22 cellular contexts compared by ENCODE assay signal in genomic region chr1:115534106-115534505, GRCh38.
A peak's percentile ranks its signal among the peaks of the same experiment; 100 is the strongest.
DNase-seq lines count a peak whose midpoint lies in the region; ATAC-seq and TF ChIP-seq lines count a peak whose summit lies in the region.
"Had no signal": no experiment of that assay in that cellular context is flagged by ENCODE, and none has a peak within 500 bp of the region (broad histone marks: within the 10 kb centered on the region; RNA-seq: fewer than 3 reads in every experiment).

No MANE protein-coding gene starts in this region.

- H2AK5ac ChIP-seq in mesenchymal stem cell (ENCODE audit: low read length, severe bottlenecking), result peak overlapping the region; percentile 88

- H3K14ac ChIP-seq in mesenchymal stem cell (ENCODE audit: low read length in 2 of 2), result no peak overlapping the region

- no peaks in the 10 kb centered on the region for H3K79me1 ChIP-seq in mesenchymal stem cell (replicated peaks; ENCODE audit: low read length, poor library complexity, severe bottlenecking)

- H3K27me3 ChIP-seq in endodermal cell (ENCODE audit: control insufficient read depth, insufficient read depth, low read length, poor library complexity, severe bottlenecking) (no peaks in the 10 kb centered on the region), mesenchymal stem cell (ENCODE audit: control insufficient read depth in 1 of 2, insufficient read depth in 1 of 2, low read length in 2 of 2) (no peaks in the 10 kb centered on the region)
- H3K27me3 ChIP-seq: BE2C had no signal

- no peak overlapping the region for H2BK12ac ChIP-seq in mesenchymal stem cell (ENCODE audit: low read length in 2 of 2)

- H3K9me3 ChIP-seq in endodermal cell (ENCODE audit: control insufficient read depth, low read length) (peaks cover 19% of the 10 kb centered on the region), mesenchymal stem cell (ENCODE audit: control insufficient read depth, low read length) (no peaks in the 10 kb centered on the region)
- H3K9me3 ChIP-seq: BE2C, SK-N-SH had no signal

- H3K4me3 Mint-ChIP-seq in endodermal cell, result no peak overlapping the region
- peak overlapping the region; percentile 23 for H3K4me3 Mint-ChIP-seq in type B pancreatic cell
- H3K4me3 Mint-ChIP-seq: IgD-negative memory B cell had no signal

- H3K27ac Mint-ChIP-seq in endodermal cell, result no peak overlapping the region
- peak overlapping the region; percentile 29 for H3K27ac Mint-ChIP-seq in type B pancreatic cell
- H3K27ac Mint-ChIP-seq: IgD-negative memory B cell had no signal

- TF ChIP-seq CTCF in endodermal cell (conservative IDR thresholded peaks at IDR 0.05), result no peak
- TF ChIP-seq CTCF in type B pancreatic cell (conservative IDR thresholded peaks at IDR 0.05), result no peak

- H3K4me3 ChIP-seq in endodermal cell (ENCODE audit: low read length) (peak overlapping the region; percentile 48), mesenchymal stem cell (ENCODE audit: insufficient read depth in 1 of 2, low read depth in 1 of 2, low read length in 2 of 2) (no peak overlapping the region)

- H3K36me3 ChIP-seq in endodermal cell (ENCODE audit: control insufficient read depth, insufficient read depth, low read length) (no peaks in the 10 kb centered on the region), mesenchymal stem cell (ENCODE audit: control insufficient read depth in 1 of 2, insufficient read depth in 2 of 2, low read depth in 1 of 2, low read length in 2 of 2) (no peaks in the 10 kb centered on the region)
- H3K36me3 ChIP-seq: BE2C had no signal

- H3K9me3 Mint-ChIP-seq in endodermal cell, result peaks cover 14% of the 10 kb centered on the region
- no peaks in the 10 kb centered on the region for H3K9me3 Mint-ChIP-seq in type B pancreatic cell
- H3K9me3 Mint-ChIP-seq: IgD-negative memory B cell had no signal

- H3K4ac ChIP-seq in mesenchymal stem cell (ENCODE audit: low read depth in 1 of 2, low read length in 2 of 2), result no peak overlapping the region

- H3K27me3 Mint-ChIP-seq in endodermal cell (ENCODE audit: insufficient read depth), result no peaks in the 10 kb centered on the region
- peaks cover 5% of the 10 kb centered on the region for H3K27me3 Mint-ChIP-seq in type B pancreatic cell

- no peak overlapping the region for H4K8ac ChIP-seq in mesenchymal stem cell (ENCODE audit: low read length)

- WGBS in endodermal cell (ENCODE audit: insufficient coverage in 1 of 2, insufficient read length in 1 of 2), 2 experiments, result 90% methylated on average over 1 of the region's 1 CpG; no CpG with 5 or more reads in 1 of the 2 experiments
- 61% methylated on average over 1 of the region's 1 CpG for whole genome bisulfite sequencing in mesenchymal stem cell

- H3K9ac ChIP-seq in endodermal cell (ENCODE audit: extremely low read depth, low read length, poor library complexity, severe bottlenecking), result no peak overlapping the region
- H3K9ac ChIP-seq in mesenchymal stem cell (ENCODE audit: low read length), result no peak overlapping the region
- H3K9ac ChIP-seq: SK-N-SH had no signal

- no peak overlapping the region for H2BK120ac ChIP-seq in mesenchymal stem cell (ENCODE audit: low read depth, low read length)

- no peak overlapping the region for H3K27ac ChIP-seq in endodermal cell (ENCODE audit: low read depth, low read length)
- peak overlapping the region; percentile 79 for H3K27ac ChIP-seq in mesenchymal stem cell (ENCODE audit: low read length, poor library complexity, severe bottlenecking)

- H2AFZ ChIP-seq in mesenchymal stem cell (ENCODE audit: low read depth, low read length), result no peak overlapping the region

- no peak for ATAC-seq in GM21619 (IDR thresholded peaks at IDR 0.05; ENCODE audit: unreplicated experiment)

- no peak overlapping the region for H2BK15ac ChIP-seq in mesenchymal stem cell (ENCODE audit: low read depth, poor library complexity, severe bottlenecking)

- no peak overlapping the region for H2BK5ac ChIP-seq in mesenchymal stem cell (ENCODE audit: low read depth, low read length, poor library complexity, severe bottlenecking)

- peaks cover 59% of the 10 kb centered on the region for H3K4me1 Mint-ChIP-seq in endodermal cell
- peaks cover 34% of the 10 kb centered on the region for H3K4me1 Mint-ChIP-seq in type B pancreatic cell (ENCODE audit: unreplicated experiment)
- H3K4me1 Mint-ChIP-seq: IgD-negative memory B cell had no signal

- peak; percentile 57 for DNase-seq in Caki2 (ENCODE audit: low read depth)
- DNase-seq in endodermal cell, result no peak
- no peak for DNase-seq in mesenchymal stem cell
- no peak for DNase-seq in type B pancreatic cell (ENCODE audit: extremely low spot score, unreplicated experiment)
- no peak for DNase-seq in GF-D8 (lab: John Stamatoyannopoulos, UW)
- DNase-seq in NCI-H1930 (lab: John Stamatoyannopoulos, UW), result no peak
- DNase-seq: BE2C; DMS 273 treated with DMSO at 0.1 percent for 48 hours; DMS79 treated with DMSO at 0.1 percent for 48 hours; GOT3; HCEC 1CT; NCI-H1105; NCI-H146; NCI-H2029 treated with DMSO at 0.1 percent for 48 hours; NCI-H226; NCI-H524; NCI-H774; NK-92 treated with Interleukin-12 subunit alpha and Interleukin-12 subunit beta, amount 100 ng/mL, for 24 hours; SIG-M5; SK-N-SH had no signal

- no peak overlapping the region for H3K18ac ChIP-seq in mesenchymal stem cell (ENCODE audit: low read depth in 1 of 2, low read length in 2 of 2)

- in situ Hi-C loops in Caki2 (cut with HindIII; ENCODE audit: low pct_unique_long_range_greater_than_20kb, low sequenced_read_pairs), result no loop called here

- no peak overlapping the region for H4K91ac ChIP-seq in mesenchymal stem cell (ENCODE audit: low read length)

- no peak overlapping the region for H3K23ac ChIP-seq in mesenchymal stem cell (ENCODE audit: low read length in 2 of 2)

- no peaks in the 10 kb centered on the region for H3K36me3 Mint-ChIP-seq in endodermal cell (ENCODE audit: low read depth)
- H3K36me3 Mint-ChIP-seq in type B pancreatic cell, result no peaks in the 10 kb centered on the region
- H3K36me3 Mint-ChIP-seq: IgD-negative memory B cell had no signal

- H3K4me1 ChIP-seq in endodermal cell (ENCODE audit: control insufficient read depth, insufficient read depth, low read length), result peaks cover 32% of the 10 kb centered on the region
- H3K4me1 ChIP-seq in mesenchymal stem cell (ENCODE audit: control insufficient read depth, insufficient read depth, low read depth, low read length), result peaks cover 8% of the 10 kb centered on the region
- H3K4me1 ChIP-seq: BE2C had no signal

- peak overlapping the region; percentile 37 for H3K4me2 ChIP-seq in mesenchymal stem cell (ENCODE audit: low read length, poor library complexity, severe bottlenecking)
- H3K4me2 ChIP-seq: SK-N-SH had no signal
